In genomic region chr5:180495991-180496741, GRCh38 we compare ENCODE assay signal across 1 cellular context.
TF ChIP-seq lines count a peak whose summit lies in the region.

No MANE protein-coding gene starts in this region.

TF ChIP-seq in SK-N-SH, 30 proteins besides CTCF, POLR2A, EP300 and RAD21 (continued from another document):
- TF ChIP-seq REST (IDR thresholded peaks at IDR 0.05; ENCODE audit: low read depth, low read length): no peak
- no peak for TF ChIP-seq TEAD4 (IDR thresholded peaks at IDR 0.05; ENCODE audit: borderline replicate concordance, insufficient read depth)
- TF ChIP-seq POLR2AphosphoS5 (IDR thresholded peaks at IDR 0.05; ENCODE audit: low read depth, low read length): no peak
